In genomic region chr22:42367980-42368378, GRCh38 we compare ENCODE assay signal across 9 cellular contexts.
DNase-seq lines count a peak whose midpoint lies in the region; ATAC-seq and TF ChIP-seq lines count a peak whose summit lies in the region.
"Had no signal": no experiment of that assay in that cellular context is flagged by ENCODE, and none has a peak within 500 bp of the region (broad histone marks: within the 10 kb centered on the region; RNA-seq: fewer than 3 reads in every experiment).

No MANE protein-coding gene starts in this region.

- DNase-seq in NCI-H2171 treated with DMSO at 0.1 percent for 48 hours (lab: John Stamatoyannopoulos, UW) (peak; percentile 66), NCI-H2171 (lab: John Stamatoyannopoulos, UW) (no peak), right cardiac atrium (peak; percentile 40 to 77 (median 76)), spleen (no peak), GM19238 (ENCODE audit: insufficient read length, low spot score) (no peak)
- DNase-seq: NCI-H226 had no signal

- ATAC-seq in right cardiac atrium, result no peak
- no peak for ATAC-seq in activated CD4-positive, CD25-positive, alpha-beta regulatory T cell treated with anti-CD3 and anti-CD28 coated beads, Interleukin-2, amount 50 U/mL, for 24 hours
- ATAC-seq in HG02798 (IDR thresholded peaks at IDR 0.05; ENCODE audit: poor library complexity, unreplicated experiment), result no peak

- H4K20me1 ChIP-seq in SU-DHL-6 (ENCODE audit: low read depth, low read length), result no peaks in the 10 kb centered on the region

- no peak overlapping the region for H3K4me3 ChIP-seq in SU-DHL-6 (ENCODE audit: insufficient read depth, low read length, poor library complexity, severe bottlenecking)
- peak overlapping the region; percentile 37 for H3K4me3 ChIP-seq in right cardiac atrium (ENCODE audit: low read length)
- peak overlapping the region; percentile 37 to 74 (median 63) for H3K4me3 ChIP-seq in spleen

- no peak overlapping the region for H3K9ac ChIP-seq in SU-DHL-6 (ENCODE audit: low read length)

- H3K9me3 ChIP-seq in SU-DHL-6 (ENCODE audit: insufficient read depth, low read length) (no peaks in the 10 kb centered on the region), right cardiac atrium (ENCODE audit: control insufficient read depth, low read length) (no peaks in the 10 kb centered on the region), spleen (no peaks in the 10 kb centered on the region)

- H3K27me3 ChIP-seq in SU-DHL-6 (ENCODE audit: low read length) (no peaks in the 10 kb centered on the region), right cardiac atrium (ENCODE audit: control insufficient read depth, insufficient read depth) (no peaks in the 10 kb centered on the region), spleen (replicated peaks in 1 of 7) (peaks cover 0 to 59% (median 45%) of the 10 kb centered on the region in 7 donors)

- intact Hi-C loops in right cardiac atrium (cut with DNase I), result no loop called here
- intact Hi-C loops in spleen (cut with DNase I; ENCODE audit: low total_unique reads), result no loop called here

- H3K9me2 ChIP-seq in SU-DHL-6 (replicated peaks; ENCODE audit: insufficient read depth, low read length), result no peaks in the 10 kb centered on the region

- H3F3A ChIP-seq in SU-DHL-6 (ENCODE audit: insufficient read depth), result 0 out of 2 replicates have a peak, but pooled peaks cover 3% of the 10 kb centered on the region

- H3K79me2 ChIP-seq in SU-DHL-6 (ENCODE audit: insufficient read depth, low read length), result no peaks in the 10 kb centered on the region

- H3K4me2 ChIP-seq in SU-DHL-6 (ENCODE audit: low read depth, low read length, poor library complexity, severe bottlenecking), result peak overlapping the region; percentile 95

- H3K27ac ChIP-seq in SU-DHL-6 (ENCODE audit: low read depth, low read length) (no peak overlapping the region), right cardiac atrium (ENCODE audit: low read length) (no peak overlapping the region), spleen (peak overlapping the region in 1 of 8 donors; percentile 73)

- no peak overlapping the region for H2AFZ ChIP-seq in SU-DHL-6 (ENCODE audit: low read depth, low read length, severe bottlenecking)

- WGBS in right cardiac atrium, result 17% methylated on average over 11 of the region's 11 CpGs
- WGBS in spleen, 5 donors, result 6 to 25% (median 9%) methylated on average over 9 to 11 of the region's 11 CpGs

- no peak for TF ChIP-seq POLR2A in spleen (IDR thresholded peaks at IDR 0.05)

- no peaks in the 10 kb centered on the region for H3K4me1 ChIP-seq in right cardiac atrium (ENCODE audit: control insufficient read depth, insufficient read depth, low read length)
- peaks cover 6 to 39% (median 29%) of the 10 kb centered on the region in 6 donors for H3K4me1 ChIP-seq in spleen

- H3K36me3 ChIP-seq in SU-DHL-6 (ENCODE audit: low read length) (no peaks in the 10 kb centered on the region), spleen (no peaks in the 10 kb centered on the region)

- TF ChIP-seq CTCF in SU-DHL-6 (IDR thresholded peaks at IDR 0.05; ENCODE audit: insufficient read depth, low read length, poor library complexity, severe bottlenecking) (no peak), spleen (IDR thresholded peaks at IDR 0.05 in 8 of 11, conservative IDR thresholded peaks at IDR 0.05 in 3 of 11) (no peak)

Comparison
In these comparisons a context has a peak if more than half of its experiments do, and no peak if none do; other contexts are left out.
1. DNase-seq: peak in NCI-H2171 treated with DMSO at 0.1 percent for 48 hours (single experiment) and right cardiac atrium (3 of 3); none in NCI-H2171 (single experiment), spleen (single experiment) and GM19238 (single experiment).